8 cellular contexts compared by ENCODE assay signal in the genomic region with DNA sequence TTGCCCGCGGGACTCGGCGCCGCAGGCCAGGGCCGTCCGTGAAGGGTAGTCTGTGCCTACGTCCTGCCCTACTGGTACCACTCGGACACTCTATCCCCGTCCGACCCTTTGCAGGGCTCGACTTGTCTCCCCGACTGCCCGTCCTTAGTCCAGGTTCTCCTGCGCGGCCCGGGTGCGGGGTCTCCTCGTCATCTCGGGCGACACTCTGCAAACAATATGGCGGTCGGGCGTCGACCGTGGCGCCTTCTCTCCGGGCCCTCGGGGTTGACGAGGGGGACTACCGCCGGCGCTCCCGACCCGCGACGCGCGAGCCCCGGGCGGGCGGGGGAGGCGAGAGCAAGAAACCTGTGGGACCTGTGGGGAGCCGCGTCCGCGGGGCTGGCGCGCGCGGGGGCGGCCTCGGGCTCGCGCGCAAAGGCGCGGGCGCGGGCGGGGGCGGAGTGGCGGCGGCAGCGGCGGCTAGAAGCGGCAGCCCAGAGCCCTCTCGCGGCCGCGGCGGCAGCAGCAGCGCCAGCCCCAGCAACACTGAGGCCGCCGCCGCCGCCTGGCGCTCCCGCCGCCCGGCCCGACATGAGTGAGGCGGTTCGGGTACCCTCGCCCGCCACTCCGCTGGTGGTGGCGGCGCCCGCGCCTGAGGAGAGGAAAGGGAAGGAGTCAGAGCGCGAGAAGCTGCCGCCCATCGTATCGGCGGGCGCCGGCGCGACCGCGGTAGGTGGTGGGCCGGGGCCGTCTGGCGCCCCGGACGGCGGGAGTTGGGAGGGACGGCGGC. TPM values are rescaled to one million over a fixed set of nuclear protein-coding genes. Genes with fewer than 3 reads are reported as not detected.
A peak's percentile ranks its signal among the peaks of the same experiment; 100 is the strongest.
DNase-seq lines count a peak whose midpoint lies in the region; ATAC-seq and TF ChIP-seq lines count a peak whose summit lies in the region.

A gene with protein sequence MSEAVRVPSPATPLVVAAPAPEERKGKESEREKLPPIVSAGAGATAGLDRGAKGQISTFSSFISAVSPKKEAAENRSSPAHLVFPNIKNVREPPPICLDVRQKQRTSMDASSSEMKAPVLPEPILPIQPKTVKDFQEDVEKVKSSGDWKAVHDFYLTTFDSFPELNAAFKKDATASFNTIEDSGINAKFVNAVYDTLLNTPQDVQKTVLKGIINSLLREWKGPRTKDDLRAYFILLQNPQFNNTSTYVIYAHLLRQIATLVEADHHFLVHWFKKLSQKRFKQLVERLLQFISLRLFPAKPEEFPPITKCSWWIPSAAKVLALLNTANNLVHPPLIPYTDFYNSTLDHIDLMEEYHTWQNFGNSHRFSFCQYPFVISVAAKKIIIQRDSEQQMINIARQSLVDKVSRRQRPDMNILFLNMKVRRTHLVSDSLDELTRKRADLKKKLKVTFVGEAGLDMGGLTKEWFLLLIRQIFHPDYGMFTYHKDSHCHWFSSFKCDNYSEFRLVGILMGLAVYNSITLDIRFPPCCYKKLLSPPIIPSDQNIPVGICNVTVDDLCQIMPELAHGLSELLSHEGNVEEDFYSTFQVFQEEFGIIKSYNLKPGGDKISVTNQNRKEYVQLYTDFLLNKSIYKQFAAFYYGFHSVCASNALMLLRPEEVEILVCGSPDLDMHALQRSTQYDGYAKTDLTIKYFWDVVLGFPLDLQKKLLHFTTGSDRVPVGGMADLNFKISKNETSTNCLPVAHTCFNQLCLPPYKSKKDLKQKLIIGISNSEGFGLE (plus strand): TSS at position 476 of the 769 bp plus-strand sequence. CDS start 95 bp downstream, at position 571.

- H3K36me3 Mint-ChIP-seq in effector memory CD8-positive, alpha-beta T cell (ENCODE audit: insufficient read depth): peaks cover 14% of the 10 kb centered on the region

- DNase-seq in BE2C (peak; percentile 84), NCI-H510A treated with DMSO at 0.1 percent for 48 hours (lab: John Stamatoyannopoulos, UW) (peak; percentile 74)
- DNase-seq in activated CD8-positive, alpha-beta memory T cell treated with anti-CD3 and anti-CD28 coated beads for 24 hours: peak; percentile 91
- DNase-seq in effector memory CD8-positive, alpha-beta T cell: peak; percentile 79 to 85 (median 79)
- DNase-seq in stimulated activated CD8-positive, alpha-beta memory T cell treated with anti-CD3 and anti-CD28 coated beads, Interleukin-15, amount 100 ng/mL, for 24 hours (ENCODE audit: low read depth): peak; percentile 62

- peak within 1 kb of the TSS; percentile 92 for H3K4me3 ChIP-seq in BE2C (ENCODE audit: low read depth, low read length)
- peak within 1 kb of the TSS; percentile 67 for H3K4me3 ChIP-seq in mesodermal cell (ENCODE audit: extremely low read depth, insufficient read depth, low read length, poor library complexity, severe bottlenecking)

- H3K9me3 Mint-ChIP-seq in effector memory CD8-positive, alpha-beta T cell: no peaks in the 10 kb centered on the region

- H3K36me3 ChIP-seq in BE2C (no peaks in the 10 kb centered on the region), mesodermal cell (ENCODE audit: control insufficient read depth, insufficient read depth, low read length) (no peaks in the 10 kb centered on the region)

- no peaks in the 10 kb centered on the region for H3K27me3 Mint-ChIP-seq in effector memory CD8-positive, alpha-beta T cell

- H3K4me1 Mint-ChIP-seq in effector memory CD8-positive, alpha-beta T cell (ENCODE audit: low read depth in 2 of 2): peaks cover 6 to 13% of the 10 kb centered on the region in 2 donors

- 0% methylated on average over 56 to 78 of the region's 111 CpGs for WGBS in mesodermal cell (ENCODE audit: insufficient coverage in 2 of 2), 2 experiments

- H3K4me1 ChIP-seq in BE2C (no peaks in the 10 kb centered on the region; the same call in none of the 2 replicates), mesodermal cell (ENCODE audit: control insufficient read depth, insufficient read depth, low read length, poor library complexity, severe bottlenecking) (no peaks in the 10 kb centered on the region)

- H3K4me3 Mint-ChIP-seq in effector memory CD8-positive, alpha-beta T cell: peak within 1 kb of the TSS; percentile 78 to 93

- H3K9me3 ChIP-seq in BE2C (no peaks in the 10 kb centered on the region), mesodermal cell (ENCODE audit: control insufficient read depth, low read length) (no peaks in the 10 kb centered on the region)

- ATAC-seq in GM18873 (IDR thresholded peaks at IDR 0.05; ENCODE audit: low FRiP score, unreplicated experiment) (peak; percentile 63), HG03108 (IDR thresholded peaks at IDR 0.05; ENCODE audit: unreplicated experiment) (peak; percentile 91)
- ATAC-seq in effector memory CD8-positive, alpha-beta T cell (replicated peaks): peak; percentile 84

- no peak for TF ChIP-seq CTCF in BE2C (IDR thresholded peaks at IDR 0.05; ENCODE audit: low read depth, low read length)

- peak within 1 kb of the TSS; percentile 98 for H3K27ac ChIP-seq in mesodermal cell (ENCODE audit: low read depth, low read length, severe bottlenecking)

- H3K27me3 ChIP-seq in BE2C: no peaks in the 10 kb centered on the region

- H3K27ac Mint-ChIP-seq in effector memory CD8-positive, alpha-beta T cell: peak within 1 kb of the TSS; percentile 87 to 98

RNA-seq across cellular contexts. Expression of the gene that starts here (rescaled TPM):
- polyA plus RNA-seq in BE2C (2012; ENCODE audit: insufficient read depth, insufficient read length, low read depth): 5.7 TPM
- 14.6 TPM for polyA plus RNA-seq in mesodermal cell (2013, experiment 1 of 2)
- polyA plus RNA-seq in mesodermal cell (2013, experiment 2 of 2): 15.6 TPM

Comparison
In these comparisons a context has a peak if more than half of its experiments do, and no peak if none do; other contexts are left out.
1. Peak in every context shown above with its lines: DNase-seq, ATAC-seq, H3K4me3 ChIP-seq and H3K27ac ChIP-seq.